10 cellular contexts compared by ENCODE assay signal in the genomic region with DNA sequence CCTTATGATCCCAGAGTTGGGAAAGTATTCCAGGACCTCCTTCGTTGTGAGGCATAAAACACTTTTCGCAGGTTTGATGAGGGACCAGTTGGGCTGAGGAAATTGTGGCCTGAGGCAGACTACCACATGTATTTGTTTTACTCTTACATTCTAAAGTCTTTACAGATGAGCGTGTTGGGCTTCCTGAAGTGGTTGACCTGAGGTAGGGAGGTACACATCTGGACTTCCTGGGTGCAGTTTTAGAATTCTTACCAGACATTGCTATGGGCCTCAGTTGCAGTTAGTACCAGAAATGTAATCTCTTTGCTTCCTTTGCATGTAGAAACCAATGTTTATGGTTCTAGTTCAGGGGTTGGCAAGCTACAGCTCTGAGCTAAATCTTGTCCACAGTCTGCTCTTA. TPM values are rescaled to one million over a fixed set of nuclear protein-coding genes. Genes with fewer than 3 reads are reported as not detected.
DNase-seq lines count a peak whose midpoint lies in the region; ATAC-seq and TF ChIP-seq lines count a peak whose summit lies in the region.
"Had no signal": no experiment of that assay in that cellular context is flagged by ENCODE, and none has a peak within 500 bp of the region (broad histone marks: within the 10 kb centered on the region; RNA-seq: fewer than 3 reads in every experiment).

No MANE protein-coding gene starts in this region.

- H3K27ac Mint-ChIP-seq in stimulated activated naive CD8-positive, alpha-beta T cell treated with anti-CD3 and anti-CD28 coated beads, Interleukin-15, amount 100 ng/mL, for 72 hours = peak overlapping the region in 1 of 2 donors; percentile 38
- H3K27ac Mint-ChIP-seq in T-helper 2 cell treated with Interferon-gamma antibody and Interleukin-4, amounts not matched to agents 5 μg/mL and 100 μg/mL, for 36 hours = peak overlapping the region; percentile 76

- peaks cover 0 to 26% of the 10 kb centered on the region in 2 donors for H3K36me3 ChIP-seq in vagina

- no peak for TF ChIP-seq CTCF in vagina (IDR thresholded peaks at IDR 0.05)

- H3K9me3 Mint-ChIP-seq in stimulated activated naive CD8-positive, alpha-beta T cell treated with anti-CD3 and anti-CD28 coated beads, Interleukin-15, amount 100 ng/mL, for 72 hours = no peaks in the 10 kb centered on the region
- H3K9me3 Mint-ChIP-seq in T-helper 2 cell treated with Interferon-gamma antibody and Interleukin-4, amounts not matched to agents 5 μg/mL and 100 μg/mL, for 36 hours = no peaks in the 10 kb centered on the region

- DNase-seq in stimulated activated naive CD8-positive, alpha-beta T cell treated with anti-CD3 and anti-CD28 coated beads, Interleukin-15, amount 100 ng/mL, for 72 hours = no peak
- no peak for DNase-seq in stimulated activated naive CD8-positive, alpha-beta T cell treated with anti-CD3 and anti-CD28 coated beads, Interleukin-15, Interleukin-2, amounts not matched to agents 100 U/mL and 50 U/mL, for 24 hours
- DNase-seq in T-helper 2 cell treated with Interferon-gamma antibody and Interleukin-4, amounts not matched to agents 5 μg/mL and 100 μg/mL, for 36 hours (ENCODE audit: low spot score) = no peak
- DNase-seq in iris pigment epithelial cell (ENCODE audit: low read depth) = peak; percentile 29
- DNase-seq in vagina (ENCODE audit: extremely low spot score in 2 of 2) = no peak
- no peak for DNase-seq in T-helper 9 cell
- no peak for DNase-seq in NCI-H2196 (lab: John Stamatoyannopoulos, UW; ENCODE audit: unreplicated experiment)
- DNase-seq: left lung; stimulated activated CD4-positive, alpha-beta T cell treated with anti-CD3 and anti-CD28 coated beads, Interleukin-1b, Interleukin-23, amount 100 ng/mL, for 48 hours had no signal

- H3K9me3 ChIP-seq in vagina = no peaks in the 10 kb centered on the region
- H3K9me3 ChIP-seq: left lung had no signal

- no peak overlapping the region for H3K4me3 ChIP-seq in vagina
- H3K4me3 ChIP-seq: left lung had no signal

- H3K4me3 Mint-ChIP-seq in stimulated activated naive CD8-positive, alpha-beta T cell treated with anti-CD3 and anti-CD28 coated beads, Interleukin-15, amount 100 ng/mL, for 72 hours = no peak overlapping the region
- H3K4me3 Mint-ChIP-seq in T-helper 2 cell treated with Interferon-gamma antibody and Interleukin-4, amounts not matched to agents 5 μg/mL and 100 μg/mL, for 36 hours = peak overlapping the region; percentile 40

- peaks cover 41% of the 10 kb centered on the region for H3K4me1 Mint-ChIP-seq in stimulated activated naive CD8-positive, alpha-beta T cell treated with anti-CD3 and anti-CD28 coated beads, Interleukin-15, amount 100 ng/mL, for 72 hours
- H3K4me1 Mint-ChIP-seq in T-helper 2 cell treated with Interferon-gamma antibody and Interleukin-4, amounts not matched to agents 5 μg/mL and 100 μg/mL, for 36 hours (ENCODE audit: low read depth) = peaks cover 41% of the 10 kb centered on the region

- ATAC-seq in stimulated activated naive CD8-positive, alpha-beta T cell treated with anti-CD3 and anti-CD28 coated beads, Interleukin-15, amount 100 ng/mL, for 72 hours = peak; percentile 42
- ATAC-seq in stimulated activated naive CD8-positive, alpha-beta T cell treated with anti-CD3 and anti-CD28 coated beads, Interleukin-15, Interleukin-2, amounts not matched to agents 100 U/mL and 50 U/mL, for 24 hours = no peak
- no peak for ATAC-seq in GM21360 (IDR thresholded peaks at IDR 0.05; ENCODE audit: unreplicated experiment)
- ATAC-seq: left lung had no signal

- no peaks in the 10 kb centered on the region for H3K27me3 ChIP-seq in vagina
- H3K27me3 ChIP-seq: left lung had no signal

- intact Hi-C loops in vagina (cut with DNase I) = no loop called here

- no peak for TF ChIP-seq POLR2A in vagina (IDR thresholded peaks at IDR 0.05)

- peaks cover 62% of the 10 kb centered on the region for H3K36me3 Mint-ChIP-seq in T-helper 2 cell treated with Interferon-gamma antibody and Interleukin-4, amounts not matched to agents 5 μg/mL and 100 μg/mL, for 36 hours (ENCODE audit: low read depth)

- peak overlapping the region; percentile 50 for H3K27ac ChIP-seq in vagina
- H3K27ac ChIP-seq: left lung had no signal

- peaks cover 12% of the 10 kb centered on the region for H3K4me1 ChIP-seq in vagina

- no peaks in the 10 kb centered on the region for H3K27me3 Mint-ChIP-seq in stimulated activated naive CD8-positive, alpha-beta T cell treated with anti-CD3 and anti-CD28 coated beads, Interleukin-15, amount 100 ng/mL, for 72 hours
- H3K27me3 Mint-ChIP-seq in T-helper 2 cell treated with Interferon-gamma antibody and Interleukin-4, amounts not matched to agents 5 μg/mL and 100 μg/mL, for 36 hours (ENCODE audit: low read depth) = no peaks in the 10 kb centered on the region

RNA-seq across cellular contexts. Expression of a gene that starts 48.7 kb away (rescaled TPM):
- 24.1 TPM for total RNA-seq in vagina

RNA-seq across cellular contexts. Expression of a gene that starts 48.8 kb away (rescaled TPM):
- 25.8 TPM for total RNA-seq in vagina
